In the genomic region with DNA sequence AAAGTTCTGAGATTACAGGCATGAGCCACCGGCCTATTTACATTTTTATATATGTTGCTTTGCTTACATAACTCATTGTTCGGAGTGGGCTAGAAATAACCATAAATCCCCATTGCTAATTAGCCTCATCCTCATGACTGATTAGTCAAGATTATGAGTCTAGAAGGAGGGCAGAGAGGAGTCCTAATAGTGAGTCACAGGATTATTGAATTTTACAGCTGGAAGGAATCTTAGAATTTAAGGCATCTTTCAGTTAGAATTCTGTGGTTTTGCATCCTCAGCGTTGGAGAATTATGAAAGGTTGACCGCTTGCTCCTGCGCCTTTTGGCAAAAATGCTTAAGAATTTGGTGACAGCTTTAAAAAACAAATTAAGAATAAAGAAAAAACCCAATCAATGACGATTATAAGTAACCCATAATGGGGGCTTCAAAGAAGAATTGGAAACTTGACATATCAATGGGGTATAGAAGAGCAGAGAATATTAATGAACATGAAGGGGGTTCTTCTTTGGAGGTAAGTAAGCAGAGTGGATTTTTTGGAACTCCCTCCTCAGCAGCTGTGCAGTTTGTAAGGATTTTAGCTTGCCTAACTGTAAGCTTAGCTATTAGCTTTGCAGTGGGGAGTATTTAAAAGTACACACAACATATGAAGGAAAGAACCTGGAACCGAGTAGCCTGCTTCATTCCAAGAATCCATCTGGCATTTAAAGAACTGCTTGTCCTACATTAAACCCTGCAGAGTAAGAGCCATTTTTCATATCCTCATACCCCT, we compare ENCODE assay signal across 10 cellular contexts. TPM values are rescaled to one million over a fixed set of nuclear protein-coding genes. Genes with fewer than 3 reads are reported as not detected.
DNase-seq lines count a peak whose midpoint lies in the region; ATAC-seq lines count a peak whose summit lies in the region.
"Had no signal": no experiment of that assay in that cellular context is flagged by ENCODE, and none has a peak within 500 bp of the region (broad histone marks: within the 10 kb centered on the region; RNA-seq: fewer than 3 reads in every experiment).

No MANE protein-coding gene starts in this region.

- DNase-seq in A172 (ENCODE audit: low spot score): peak; percentile 92
- DNase-seq in EL: peak; percentile 92
- no peak for DNase-seq in T-cell
- no peak for DNase-seq in immature natural killer cell
- no peak for DNase-seq in NCI-H524 treated with DMSO at 0.1 percent for 48 hours (lab: John Stamatoyannopoulos, UW)
- no peak for DNase-seq in NCI-H2029 treated with DMSO at 0.1 percent for 48 hours (lab: John Stamatoyannopoulos, UW)
- DNase-seq in mucosa of gallbladder (ENCODE audit: low spot score): no peak
- DNase-seq: aorta, Calu3 had no signal

- POLR2A ChIA-PET in T-cell (lab: Charles Lee): interaction anchor here in 1 of 2 donors (0.6 to 0.7 kb wide), 2 partner anchors 1106 to 1503 kb away, joined by 3 to 5 read pairs; no protein-coding TSS in a partner anchor

- no peak for ATAC-seq in T-cell (replicated peaks in 1 of 4)
- ATAC-seq in GM18861 (IDR thresholded peaks at IDR 0.05; ENCODE audit: unreplicated experiment): no peak

- H3K4me3 Mint-ChIP-seq in T-cell (peak overlapping the region; percentile 92 to 98 (median 93)), immature natural killer cell (peak overlapping the region; percentile 95 to 96 (median 95))

- H3K9me3 Mint-ChIP-seq in T-cell (no peaks in the 10 kb centered on the region), immature natural killer cell (no peaks in the 10 kb centered on the region)

- H3K4me1 Mint-ChIP-seq in T-cell (peaks cover 16 to 28% (median 18%) of the 10 kb centered on the region in 3 donors), immature natural killer cell (peaks cover 17 to 31% of the 10 kb centered on the region in 2 donors)

- H3K27me3 Mint-ChIP-seq in T-cell (no peaks in the 10 kb centered on the region), immature natural killer cell (ENCODE audit: low read depth in 3 of 3) (peaks cover 9 to 16% (median 14%) of the 10 kb centered on the region in 3 donors)

- peak overlapping the region in 1 of 2 donors; percentile 0 for H3K27ac Mint-ChIP-seq in T-cell
- peak overlapping the region in 4 of 6 donors; percentile 39 to 94 (median 77) for H3K27ac Mint-ChIP-seq in immature natural killer cell

- H3K36me3 Mint-ChIP-seq in T-cell (no peaks in the 10 kb centered on the region), immature natural killer cell (no peaks in the 10 kb centered on the region)

- CTCF ChIA-PET in T-cell (lab: Charles Lee): interaction anchor here (0.6 to 1.1 kb wide), 2 partner anchors 10 to 148 kb away, joined by 3 read pairs; no protein-coding TSS in a partner anchor

RNA-seq across cellular contexts. Expression of a gene that starts 2.4 kb away (rescaled TPM):
- 74.5 and 85.0 TPM in 2 replicates for total RNA-seq in A172 (2014; rRNA removed; shearing (Covaris generic))
- total RNA-seq in T-cell: 10 to 100 TPM; 12.3 to 30.6 (median 19.0) TPM
- polyA plus RNA-seq in immature natural killer cell: 1 to 10 TPM; 5.7 to 7.0 (median 6.2) TPM
- 57.7 TPM for total RNA-seq in mucosa of gallbladder

RNA-seq across cellular contexts. Expression of a gene that starts 37.8 kb away (rescaled TPM):
- 155 and 158 TPM in 2 replicates for total RNA-seq in A172 (2014; rRNA removed; shearing (Covaris generic))
- total RNA-seq in T-cell (10 to 100 TPM; 50.2 to 60.3 (median 55.6) TPM), mucosa of gallbladder (63.4 TPM)
- 10 to 100 TPM; 56.9 to 75.1 (median 59.3) TPM for polyA plus RNA-seq in immature natural killer cell

Comparison
In these comparisons a context has a peak if more than half of its experiments do, and no peak if none do; other contexts are left out.
1. DNase-seq: peak in A172 (single experiment) and EL (single experiment); none in T-cell (0 of 34), immature natural killer cell (0 of 3), NCI-H524 treated with DMSO at 0.1 percent for 48 hours (single experiment), NCI-H2029 treated with DMSO at 0.1 percent for 48 hours (single experiment) and mucosa of gallbladder (single experiment).